Comparison of ENCODE assay signal across 25 cellular contexts in the genomic region with DNA sequence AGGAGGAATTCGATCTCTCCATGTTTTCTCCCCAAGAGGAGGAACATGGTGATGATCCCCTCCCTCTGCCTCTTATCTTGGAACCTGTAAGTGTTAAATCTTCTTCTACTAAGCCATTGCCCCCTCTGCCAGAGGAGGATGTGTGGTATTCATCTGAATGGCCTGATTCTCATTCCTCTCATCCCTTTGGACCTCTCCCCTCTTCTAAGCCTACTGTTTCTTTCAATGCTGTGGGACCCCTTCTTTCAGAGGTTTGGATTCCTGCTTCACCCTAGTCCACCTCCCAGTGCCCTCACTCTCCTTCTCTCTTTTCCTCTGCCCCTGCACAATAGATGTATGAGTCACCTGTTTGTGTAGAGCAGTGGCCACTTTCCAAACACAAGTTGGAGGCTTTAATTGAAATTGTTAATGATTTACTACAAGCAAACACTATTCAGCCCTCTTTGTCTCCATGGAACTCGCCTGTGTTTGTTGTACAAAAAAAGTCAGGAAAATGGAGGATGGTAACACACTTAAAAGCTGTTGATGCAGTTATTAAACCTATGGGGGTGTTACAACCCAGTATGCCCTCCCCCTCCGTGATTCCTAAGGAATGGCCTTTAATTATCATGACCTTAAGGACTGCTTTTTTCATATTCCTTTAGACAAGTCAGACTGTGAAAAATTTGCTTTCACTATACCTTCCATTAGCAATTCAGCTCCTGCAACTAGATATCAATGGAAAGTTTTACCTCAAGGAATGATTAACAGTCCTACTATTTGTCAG.
DNase-seq lines count a peak whose midpoint lies in the region; ATAC-seq and TF ChIP-seq lines count a peak whose summit lies in the region.
"Had no signal": no experiment of that assay in that cellular context is flagged by ENCODE, and none has a peak within 500 bp of the region (broad histone marks: within the 10 kb centered on the region; RNA-seq: fewer than 3 reads in every experiment).

No MANE protein-coding gene starts in this region.

- no peak overlapping the region for H3K4me3 Mint-ChIP-seq in nephron progenitor cell
- H3K4me3 Mint-ChIP-seq: activated CD4-positive, alpha-beta memory T cell treated with anti-CD3 and anti-CD28 coated beads, Interleukin-2, amount 10 ng/mL, durations not matched to agents 7 days and 5 days; activated naive CD8-positive, alpha-beta T cell treated with anti-CD3 and anti-CD28 coated beads for 36 hours; natural killer cell treated with Interleukin-12 subunit alpha and Interleukin-12 subunit beta and Interleukin-15 and Interleukin-18, amount 100 ng/mL, for 72 hours; stimulated activated memory B cell treated with anti-CD40 and anti-IgM and Interleukin-4, amounts not matched to agents 10 μg/mL and 1 μg/mL and 100 μg/mL, for 72 hours; T-cell had no signal

- H3K27me3 Mint-ChIP-seq in nephron progenitor cell (ENCODE audit: low read depth, poor library complexity), result no peaks in the 10 kb centered on the region
- H3K27me3 Mint-ChIP-seq: activated CD4-positive, alpha-beta memory T cell treated with anti-CD3 and anti-CD28 coated beads, Interleukin-2, amount 10 ng/mL, durations not matched to agents 7 days and 5 days; natural killer cell treated with Interleukin-12 subunit alpha and Interleukin-12 subunit beta and Interleukin-15 and Interleukin-18, amount 100 ng/mL, for 72 hours; stimulated activated memory B cell treated with anti-CD40 and anti-IgM and Interleukin-4, amounts not matched to agents 10 μg/mL and 1 μg/mL and 100 μg/mL, for 72 hours had no signal

- peak overlapping the region; percentile 31 for H3K4me3 ChIP-seq in epithelial cell of proximal tubule (ENCODE audit: low read depth, low read length)
- no peak overlapping the region for H3K4me3 ChIP-seq in lower lobe of right lung
- H3K4me3 ChIP-seq: left ventricle myocardium inferior, spleen had no signal

- H3K36me3 ChIP-seq in lower lobe of right lung, result no peaks in the 10 kb centered on the region
- H3K36me3 ChIP-seq: left ventricle myocardium inferior, spleen had no signal

- H3K27me3 ChIP-seq in lower lobe of right lung (ENCODE audit: low read depth), result no peaks in the 10 kb centered on the region
- H3K27me3 ChIP-seq: spleen had no signal

- DNase-seq in HuH-7 (ENCODE audit: low spot score), result peak; percentile 23
- peak; percentile 84 for DNase-seq in epithelial cell of proximal tubule (ENCODE audit: low read depth)
- DNase-seq in lower lobe of right lung, result no peak
- DNase-seq in NCI-H69 (lab: John Stamatoyannopoulos, UW), result no peak
- no peak for DNase-seq in D341Med (ENCODE audit: low spot score)
- no peak for DNase-seq in nephron progenitor cell
- DNase-seq: activated CD4-positive, alpha-beta memory T cell treated with anti-CD3 and anti-CD28 coated beads, Interleukin-2, amount 10 ng/mL, durations not matched to agents 7 days and 5 days; activated naive CD8-positive, alpha-beta T cell treated with anti-CD3 and anti-CD28 coated beads for 36 hours; central memory CD4-positive, alpha-beta T cell; dermis blood vessel endothelial cell; KBM-7; left ventricle myocardium inferior; midbrain; NCI-H146; NCI-H2171; NCI-H524; NK-92 treated with Interleukin-12 subunit alpha and Interleukin-12 subunit beta, amount 100 ng/mL, for 24 hours; spleen; stimulated activated CD4-positive, alpha-beta T cell treated with anti-CD3 and anti-CD28 coated beads, Interleukin-2, amount 100 ng/mL, for 48 hours; T-cell had no signal

- intact Hi-C loops in lower lobe of right lung (cut with DNase I), result no loop called here

- TF ChIP-seq CTCF in epithelial cell of proximal tubule (conservative IDR thresholded peaks at IDR 0.05; ENCODE audit: low read depth, low read length) (no peak), lower lobe of right lung (IDR thresholded peaks at IDR 0.05) (no peak), nephron progenitor cell (IDR thresholded peaks at IDR 0.05) (no peak)

- H3K36me3 Mint-ChIP-seq in nephron progenitor cell (ENCODE audit: low read depth), result no peaks in the 10 kb centered on the region
- H3K36me3 Mint-ChIP-seq: activated naive CD8-positive, alpha-beta T cell treated with anti-CD3 and anti-CD28 coated beads for 36 hours; stimulated activated memory B cell treated with anti-CD40 and anti-IgM and Interleukin-4, amounts not matched to agents 10 μg/mL and 1 μg/mL and 100 μg/mL, for 72 hours; T-cell had no signal

- no peaks in the 10 kb centered on the region for H3K9me3 ChIP-seq in lower lobe of right lung

- no peak overlapping the region for H3K27ac Mint-ChIP-seq in nephron progenitor cell
- H3K27ac Mint-ChIP-seq: activated CD4-positive, alpha-beta memory T cell treated with anti-CD3 and anti-CD28 coated beads, Interleukin-2, amount 10 ng/mL, durations not matched to agents 7 days and 5 days; activated naive CD8-positive, alpha-beta T cell treated with anti-CD3 and anti-CD28 coated beads for 36 hours; activated T-helper 2 cell treated with anti-CD3 and anti-CD28 coated beads, Interferon-gamma antibody, Interleukin-2, Interleukin-4, amounts not matched to agents 10 μg/mL and 5 μg/mL and 100 μg/mL, durations not matched to agents 14 hours and 24 hours and 36 hours; natural killer cell treated with Interleukin-12 subunit alpha and Interleukin-12 subunit beta and Interleukin-15 and Interleukin-18, amount 100 ng/mL, for 72 hours; stimulated activated memory B cell treated with anti-CD40 and anti-IgM and Interleukin-4, amounts not matched to agents 10 μg/mL and 1 μg/mL and 100 μg/mL, for 72 hours; T-cell had no signal

- H3K4me1 Mint-ChIP-seq in nephron progenitor cell, result no peaks in the 10 kb centered on the region
- H3K4me1 Mint-ChIP-seq: activated CD4-positive, alpha-beta memory T cell treated with anti-CD3 and anti-CD28 coated beads, Interleukin-2, amount 10 ng/mL, durations not matched to agents 7 days and 5 days; stimulated activated memory B cell treated with anti-CD40 and anti-IgM and Interleukin-4, amounts not matched to agents 10 μg/mL and 1 μg/mL and 100 μg/mL, for 72 hours; T-cell had no signal

- H3K9me3 Mint-ChIP-seq in nephron progenitor cell, result peaks cover 89% of the 10 kb centered on the region
- H3K9me3 Mint-ChIP-seq: activated naive CD8-positive, alpha-beta T cell treated with anti-CD3 and anti-CD28 coated beads for 36 hours; activated T-helper 2 cell treated with anti-CD3 and anti-CD28 coated beads, Interferon-gamma antibody, Interleukin-2, Interleukin-4, amounts not matched to agents 10 μg/mL and 5 μg/mL and 100 μg/mL, durations not matched to agents 14 hours and 24 hours and 36 hours had no signal

- peak; percentile 70 to 86 for ATAC-seq in lower lobe of right lung
- ATAC-seq in HG02981 (IDR thresholded peaks at IDR 0.05; ENCODE audit: unreplicated experiment), result no peak
- ATAC-seq: natural killer cell treated with Interleukin-12 subunit alpha and Interleukin-12 subunit beta and Interleukin-15 and Interleukin-18, amount 100 ng/mL, for 72 hours; Panc1; stimulated activated memory B cell treated with anti-CD40 and anti-IgM and Interleukin-4, amounts not matched to agents 10 μg/mL and 1 μg/mL and 100 μg/mL, for 72 hours; T-cell had no signal

- H3K4me1 ChIP-seq in lower lobe of right lung, result no peaks in the 10 kb centered on the region
- H3K4me1 ChIP-seq: left ventricle myocardium inferior, spleen had no signal

- H3K27ac ChIP-seq in lower lobe of right lung, result peak overlapping the region; percentile 36
- H3K27ac ChIP-seq: left ventricle myocardium inferior, spleen had no signal

Comparison
In these comparisons a context has a peak if more than half of its experiments do, and no peak if none do; other contexts are left out.
1. DNase-seq: peak in HuH-7 (single experiment) and epithelial cell of proximal tubule (single experiment); none in lower lobe of right lung (single experiment), NCI-H69 (single experiment), D341Med (single experiment) and nephron progenitor cell (single experiment).